In the genomic region with DNA sequence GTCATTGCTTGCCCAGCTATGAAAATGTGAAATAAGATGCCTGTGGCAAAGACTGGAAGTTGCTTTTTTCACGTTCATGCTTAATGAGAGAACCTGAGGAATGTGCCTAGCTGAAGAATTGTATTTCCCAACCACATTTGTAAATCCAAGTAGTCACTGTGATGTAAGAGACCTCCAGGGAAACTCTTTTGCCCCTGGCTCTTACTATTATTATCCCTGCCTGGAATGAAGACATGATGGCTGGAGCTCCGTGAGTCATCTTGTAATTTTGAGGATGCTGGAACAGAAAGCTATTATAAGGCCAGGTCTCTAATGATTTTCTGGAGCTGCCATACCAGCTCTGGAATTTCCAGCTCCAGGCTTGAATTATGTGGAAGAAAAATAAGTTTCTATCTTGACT, we compare ENCODE assay signal across 1 cellular context.
TF ChIP-seq lines count a peak whose summit lies in the region.

No MANE protein-coding gene starts in this region.

TF ChIP-seq in IMR-90, 13 proteins besides CTCF, POLR2A, EP300 and RAD21:
- TF ChIP-seq CEBPB (IDR thresholded peaks at IDR 0.05; ENCODE audit: low read depth, low read length) = peak; percentile 57; the same call in 1 of the 2 replicates
- TF ChIP-seq MXI1 (IDR thresholded peaks at IDR 0.05; ENCODE audit: borderline replicate concordance, low read depth, low read length) = no peak
- TF ChIP-seq MAZ (IDR thresholded peaks at IDR 0.05; ENCODE audit: borderline replicate concordance, low read depth, low read length) = no peak
TF ChIP-seq in IMR-90: peak in this region for 1.
